ENCODE assay signal across 19 cellular contexts in genomic region chr5:136086776-136087566, GRCh38. TPM values are rescaled to one million over a fixed set of nuclear protein-coding genes. Genes with fewer than 3 reads are reported as not detected.
DNase-seq lines count a peak whose midpoint lies in the region; ATAC-seq and TF ChIP-seq lines count a peak whose summit lies in the region.
"Had no signal": no experiment of that assay in that cellular context is flagged by ENCODE, and none has a peak within 500 bp of the region (broad histone marks: within the 10 kb centered on the region; RNA-seq: fewer than 3 reads in every experiment).

No MANE protein-coding gene starts in this region.

- DNase-seq in left ventricle myocardium inferior: no peak
- DNase-seq in right cardiac atrium: no peak
- DNase-seq in adipocyte (ENCODE audit: low read depth): no peak
- peak; percentile 53 for DNase-seq in fibroblast of peridontal ligament (ENCODE audit: extremely low read depth)
- DNase-seq in HuH-7.5 (ENCODE audit: low spot score): no peak
- DNase-seq: CD4-positive, CD25-positive, alpha-beta regulatory T cell; KBM-7; NCI-H1105; NCI-H1436 treated with DMSO at 0.1 percent for 48 hours; NCI-H187 treated with DMSO at 0.1 percent for 48 hours; NCI-H524 treated with DMSO at 0.1 percent for 48 hours; NCI-H774 had no signal

- H3K9ac ChIP-seq in adipocyte (ENCODE audit: low read length): peak overlapping the region; percentile 28
- H3K9ac ChIP-seq in subcutaneous abdominal adipose tissue (ENCODE audit: low read length in 5 of 5): no peak overlapping the region
- H3K9ac ChIP-seq: BLaER1 had no signal

- no peaks in the 10 kb centered on the region for H3K36me3 ChIP-seq in left ventricle myocardium inferior
- H3K36me3 ChIP-seq in adipocyte (ENCODE audit: control insufficient read depth, insufficient read depth, low read length, severe bottlenecking): no peaks in the 10 kb centered on the region
- H3K36me3 ChIP-seq in subcutaneous abdominal adipose tissue (ENCODE audit: control insufficient read depth in 5 of 5, insufficient read depth in 5 of 5, low read length in 5 of 5): no peaks in the 10 kb centered on the region
- H3K36me3 ChIP-seq: BLaER1, SJSA1 had no signal

- H3K4me3 ChIP-seq in left ventricle myocardium inferior (no peak overlapping the region), right cardiac atrium (ENCODE audit: low read length) (no peak overlapping the region), adipocyte (ENCODE audit: low read length) (no peak overlapping the region), subcutaneous abdominal adipose tissue (ENCODE audit: low read depth in 1 of 5, low read length in 5 of 5) (no peak overlapping the region)
- H3K4me3 ChIP-seq: BLaER1, PC-9, SJSA1 had no signal

- intact Hi-C loops in left ventricle myocardium inferior (cut with micrococcal nuclease) (loop anchor here (5.0 to 10.0 kb wide), 2 partner anchors 52 to 85 kb away; no protein-coding TSS in a partner anchor), right cardiac atrium (cut with DNase I) (loop anchor here in 2 of 4 donors (10.0 kb wide), 2 partner anchors 88 to 142 kb away; no protein-coding TSS in a partner anchor)

- ATAC-seq in right cardiac atrium (no peak), HG02981 (IDR thresholded peaks at IDR 0.05; ENCODE audit: unreplicated experiment) (no peak)
- ATAC-seq: HCT116 had no signal

- H3K27ac ChIP-seq in left ventricle myocardium inferior (replicated peaks): peak overlapping the region; percentile 92
- no peak overlapping the region for H3K27ac ChIP-seq in right cardiac atrium (ENCODE audit: low read length)
- H3K27ac ChIP-seq in subcutaneous abdominal adipose tissue (ENCODE audit: low read depth, low read length): peak overlapping the region; percentile 54
- H3K27ac ChIP-seq: BLaER1, HL-60, PC-9, SJSA1 had no signal

- H3K9me3 ChIP-seq in left ventricle myocardium inferior (replicated peaks): no peaks in the 10 kb centered on the region
- H3K9me3 ChIP-seq in right cardiac atrium (ENCODE audit: control insufficient read depth, low read length): no peaks in the 10 kb centered on the region
- H3K9me3 ChIP-seq in adipocyte (ENCODE audit: control insufficient read depth, low read length): no peaks in the 10 kb centered on the region
- H3K9me3 ChIP-seq in subcutaneous abdominal adipose tissue (ENCODE audit: control insufficient read depth in 5 of 5, low read length in 5 of 5): no peaks in the 10 kb centered on the region
- H3K9me3 ChIP-seq: BLaER1, SJSA1 had no signal

- WGBS in right cardiac atrium: 71% methylated on average over 5 of the region's 5 CpGs

- TF ChIP-seq CTCF in left ventricle myocardium inferior (IDR thresholded peaks at IDR 0.05; ENCODE audit: borderline replicate concordance): no peak

- H3K27me3 ChIP-seq in left ventricle myocardium inferior (ENCODE audit: low read depth): no peaks in the 10 kb centered on the region
- H3K27me3 ChIP-seq in right cardiac atrium (ENCODE audit: control insufficient read depth, insufficient read depth): no peaks in the 10 kb centered on the region
- no peaks in the 10 kb centered on the region for H3K27me3 ChIP-seq in adipocyte (replicated peaks; ENCODE audit: control insufficient read depth, insufficient read depth, low read length)
- H3K27me3 ChIP-seq in subcutaneous abdominal adipose tissue (ENCODE audit: control insufficient read depth in 5 of 5, insufficient read depth in 4 of 5, low read length in 5 of 5): no peaks in the 10 kb centered on the region
- H3K27me3 ChIP-seq: BLaER1 had no signal

- H3K4me1 ChIP-seq in left ventricle myocardium inferior (peaks cover 72% of the 10 kb centered on the region), right cardiac atrium (ENCODE audit: control insufficient read depth, insufficient read depth, low read length) (peaks cover 5% of the 10 kb centered on the region), adipocyte (ENCODE audit: control insufficient read depth, insufficient read depth, low read length) (peaks cover 22% of the 10 kb centered on the region), subcutaneous abdominal adipose tissue (ENCODE audit: control insufficient read depth in 5 of 5, insufficient read depth in 5 of 5, low read length in 5 of 5) (peaks cover 3 to 55% (median 21%) of the 10 kb centered on the region in 5 donors)

RNA-seq across cellular contexts. Expression of gene SMAD5, which starts 45.7 kb away (rescaled TPM):
- total RNA-seq in left ventricle myocardium inferior (34.8 TPM), right cardiac atrium (10 to 100 TPM; 43.9 to 62.9 (median 58.2) TPM)
- 8.7 TPM for polyA plus RNA-seq in right cardiac atrium

RNA-seq across cellular contexts. Expression of gene TGFBI, which starts 58.2 kb away (rescaled TPM):
- 43.4 TPM for total RNA-seq in left ventricle myocardium inferior
- 10 to 100 TPM; 41.6 to 60.4 (median 51.2) TPM for total RNA-seq in right cardiac atrium
- polyA plus RNA-seq in right cardiac atrium: 44.1 TPM
